Comparison of ENCODE assay signal across 1 cellular context in the genomic region with DNA sequence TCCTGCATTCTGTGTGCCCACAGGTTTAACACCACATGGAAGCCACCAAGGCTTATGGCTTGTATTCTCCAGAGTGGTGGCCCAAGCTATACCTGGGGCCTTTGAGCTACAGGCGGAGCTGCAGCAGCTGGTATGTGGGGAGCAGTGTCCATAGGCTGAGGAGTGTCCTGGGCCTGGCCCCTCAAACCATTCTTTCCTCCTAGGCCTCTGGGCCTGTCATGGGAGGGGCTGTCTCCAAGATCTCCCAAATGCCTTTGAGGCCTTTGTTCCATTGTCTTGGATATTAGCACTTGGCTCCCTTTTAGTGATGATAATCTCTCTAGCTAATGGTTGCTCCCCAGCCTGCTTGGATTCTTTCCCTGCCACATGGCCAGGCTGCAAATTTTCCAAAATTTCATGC.
TF ChIP-seq lines count a peak whose summit lies in the region.

No MANE protein-coding gene starts in this region.

TF ChIP-seq in IMR-90, 13 proteins besides CTCF, POLR2A, EP300 and RAD21:
- TF ChIP-seq, protein P1, sequence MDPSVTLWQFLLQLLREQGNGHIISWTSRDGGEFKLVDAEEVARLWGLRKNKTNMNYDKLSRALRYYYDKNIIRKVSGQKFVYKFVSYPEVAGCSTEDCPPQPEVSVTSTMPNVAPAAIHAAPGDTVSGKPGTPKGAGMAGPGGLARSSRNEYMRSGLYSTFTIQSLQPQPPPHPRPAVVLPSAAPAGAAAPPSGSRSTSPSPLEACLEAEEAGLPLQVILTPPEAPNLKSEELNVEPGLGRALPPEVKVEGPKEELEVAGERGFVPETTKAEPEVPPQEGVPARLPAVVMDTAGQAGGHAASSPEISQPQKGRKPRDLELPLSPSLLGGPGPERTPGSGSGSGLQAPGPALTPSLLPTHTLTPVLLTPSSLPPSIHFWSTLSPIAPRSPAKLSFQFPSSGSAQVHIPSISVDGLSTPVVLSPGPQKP (IDR thresholded peaks at IDR 0.05; ENCODE audit: borderline replicate concordance, low read depth, low read length) = no peak
- TF ChIP-seq NFE2L2 (IDR thresholded peaks at IDR 0.05; ENCODE audit: low read depth, low read length) = no peak
- TF ChIP-seq BHLHE40 (IDR thresholded peaks at IDR 0.05; ENCODE audit: low read depth, low read length) = no peak
- TF ChIP-seq MXI1 (IDR thresholded peaks at IDR 0.05; ENCODE audit: borderline replicate concordance, low read depth, low read length) = no peak
- TF ChIP-seq RFX5 (IDR thresholded peaks at IDR 0.05; ENCODE audit: low read depth, low read length) = no peak
- TF ChIP-seq SMC3 (IDR thresholded peaks at IDR 0.05; ENCODE audit: low read depth, low read length) = no peak
- TF ChIP-seq MAFK (IDR thresholded peaks at IDR 0.05; ENCODE audit: low read depth, low read length) = no peak
- no peak for TF ChIP-seq RCOR1 (IDR thresholded peaks at IDR 0.05; ENCODE audit: insufficient replicate concordance, low read length)
- no peak for TF ChIP-seq CHD1 (IDR thresholded peaks at IDR 0.05; ENCODE audit: low read depth, low read length)
- no peak for TF ChIP-seq MAZ (IDR thresholded peaks at IDR 0.05; ENCODE audit: borderline replicate concordance, low read depth, low read length)
- TF ChIP-seq USF2 (IDR thresholded peaks at IDR 0.05; ENCODE audit: low read depth, low read length) = no peak
- no peak for TF ChIP-seq FOS (IDR thresholded peaks at IDR 0.05; ENCODE audit: low read depth, low read length)
- TF ChIP-seq CEBPB (IDR thresholded peaks at IDR 0.05; ENCODE audit: low read depth, low read length) = no peak
